ENCODE assay signal across 1 cellular context in genomic region chr5:176806137-176806536, GRCh38.
TF ChIP-seq lines count a peak whose summit lies in the region.

No MANE protein-coding gene starts in this region.

TF ChIP-seq in PFSK-1, 5 proteins besides CTCF, POLR2A, EP300 and RAD21:
- peak; percentile 77 to 94 for TF ChIP-seq REST (IDR thresholded peaks at IDR 0.05; ENCODE audit: insufficient read depth in 1 of 2, low read depth in 2 of 2, low read length in 2 of 2)
- no peak for TF ChIP-seq POLR2AphosphoS5 (IDR thresholded peaks at IDR 0.05; ENCODE audit: low read depth, low read length)
